In genomic region chr1:52593495-52593894, GRCh38 we compare ENCODE assay signal across 1 cellular context.
A peak's percentile ranks its signal among the peaks of the same experiment; 100 is the strongest.
TF ChIP-seq lines count a peak whose summit lies in the region.

No MANE protein-coding gene starts in this region.

TF ChIP-seq in HepG2, 621 proteins besides CTCF, POLR2A, EP300 and RAD21:
- TF ChIP-seq CEBPB (IDR thresholded peaks at IDR 0.05; ENCODE audit: borderline replicate concordance, low read depth, low read length) (peak; percentile 55; the same call in 1 of the 2 replicates), IRF2 (CRISPR knock-in tag; IDR thresholded peaks at IDR 0.05) (no peak), ERF (CRISPR knock-in tag; IDR thresholded peaks at IDR 0.05) (no peak)
